1 cellular context compared by ENCODE assay signal in genomic region chr2:205783872-205784510, GRCh38.
TF ChIP-seq lines count a peak whose summit lies in the region.

No MANE protein-coding gene starts in this region.

TF ChIP-seq in HepG2, 621 proteins besides CTCF, POLR2A, EP300 and RAD21 (continued from another document and continues in another):
- TF ChIP-seq, protein P1, sequence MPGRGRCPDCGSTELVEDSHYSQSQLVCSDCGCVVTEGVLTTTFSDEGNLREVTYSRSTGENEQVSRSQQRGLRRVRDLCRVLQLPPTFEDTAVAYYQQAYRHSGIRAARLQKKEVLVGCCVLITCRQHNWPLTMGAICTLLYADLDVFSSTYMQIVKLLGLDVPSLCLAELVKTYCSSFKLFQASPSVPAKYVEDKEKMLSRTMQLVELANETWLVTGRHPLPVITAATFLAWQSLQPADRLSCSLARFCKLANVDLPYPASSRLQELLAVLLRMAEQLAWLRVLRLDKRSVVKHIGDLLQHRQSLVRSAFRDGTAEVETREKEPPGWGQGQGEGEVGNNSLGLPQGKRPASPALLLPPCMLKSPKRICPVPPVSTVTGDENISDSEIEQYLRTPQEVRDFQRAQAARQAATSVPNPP (CRISPR knock-in tag; IDR thresholded peaks at IDR 0.05) = peak; percentile 49; the same call in 1 of the 2 replicates
- TF ChIP-seq CEBPG (CRISPR knock-in tag; IDR thresholded peaks at IDR 0.05) (no peak), SALL1 (CRISPR knock-in tag; IDR thresholded peaks at IDR 0.05) (peak; percentile 63), SAP130 (CRISPR knock-in tag; IDR thresholded peaks at IDR 0.05; ENCODE audit: low read depth) (peak; percentile 27; the same call in 1 of the 2 replicates), PITX1 (CRISPR knock-in tag; IDR thresholded peaks at IDR 0.05) (peak; percentile 31; the same call in 1 of the 2 replicates), ZNF850 (CRISPR knock-in tag; conservative IDR thresholded peaks at IDR 0.05) (no peak), ARID2 (CRISPR knock-in tag; IDR thresholded peaks at IDR 0.05; ENCODE audit: borderline replicate concordance) (no peak), STAT6 (CRISPR knock-in tag; IDR thresholded peaks at IDR 0.05; ENCODE audit: borderline replicate concordance) (no peak), ZNF30 (CRISPR knock-in tag; IDR thresholded peaks at IDR 0.05) (no peak), KIAA2018 (CRISPR knock-in tag; IDR thresholded peaks at IDR 0.05; ENCODE audit: borderline replicate concordance) (no peak), FOXK2 (IDR thresholded peaks at IDR 0.05) (no peak), HNF4G (IDR thresholded peaks at IDR 0.05; ENCODE audit: borderline replicate concordance, low read depth, low read length) (no peak), HNF4G (CRISPR knock-in tag; IDR thresholded peaks at IDR 0.05; ENCODE audit: borderline replicate concordance, low read depth) (peak; percentile 30; the same call in 1 of the 2 replicates), SOX5 (CRISPR knock-in tag; IDR thresholded peaks at IDR 0.05; ENCODE audit: borderline replicate concordance) (peak; percentile 63; the same call in 1 of the 2 replicates), ZNF576 (CRISPR knock-in tag; IDR thresholded peaks at IDR 0.05) (no peak), ZMYM4 (CRISPR knock-in tag; IDR thresholded peaks at IDR 0.05) (0 out of 2 replicates have a peak, but pooled peaks have one; percentile 33), ATF5 (CRISPR knock-in tag; IDR thresholded peaks at IDR 0.05; ENCODE audit: low read depth) (no peak), GATAD2A (CRISPR knock-in tag; IDR thresholded peaks at IDR 0.05) (0 out of 2 replicates have a peak, but pooled peaks have one; percentile 31), ZNF646 (CRISPR knock-in tag; IDR thresholded peaks at IDR 0.05) (no peak; the same call in 1 of the 2 replicates), FOXO4 (CRISPR knock-in tag; conservative IDR thresholded peaks at IDR 0.05) (0 out of 2 replicates have a peak, but pooled peaks have one; percentile 45), TBX2 (CRISPR knock-in tag; IDR thresholded peaks at IDR 0.05; ENCODE audit: borderline replicate concordance) (peak; percentile 64; the same call in 1 of the 2 replicates), TRIM24 (CRISPR knock-in tag; IDR thresholded peaks at IDR 0.05) (no peak), SOX13 (IDR thresholded peaks at IDR 0.05) (no peak), SOX13 (CRISPR knock-in tag; conservative IDR thresholded peaks at IDR 0.05 in 1 of 2, IDR thresholded peaks at IDR 0.05 in 1 of 2) (peak in 1 of 2 experiments; percentile 57; a peak in 1 of 4 replicates), JUNB (CRISPR knock-in tag; IDR thresholded peaks at IDR 0.05; ENCODE audit: borderline replicate concordance) (no peak), FOXM1 (CRISPR knock-in tag; IDR thresholded peaks at IDR 0.05) (no peak), JUN (CRISPR knock-in tag; IDR thresholded peaks at IDR 0.05) (no peak), ARID3A (IDR thresholded peaks at IDR 0.05; ENCODE audit: low read depth, low read length) (no peak), BORCS8-MEF2B (CRISPR knock-in tag; IDR thresholded peaks at IDR 0.05) (peak; percentile 15; the same call in 1 of the 2 replicates)
